Comparison of ENCODE assay signal across 18 cellular contexts in genomic region chr19:8485561-8486371, GRCh38. TPM values are rescaled to one million over a fixed set of nuclear protein-coding genes. Genes with fewer than 3 reads are reported as not detected.
DNase-seq lines count a peak whose midpoint lies in the region; ATAC-seq, FAIRE-seq and TF ChIP-seq lines count a peak whose summit lies in the region.
"Had no signal": no experiment of that assay in that cellular context is flagged by ENCODE, and none has a peak within 500 bp of the region (broad histone marks: within the 10 kb centered on the region; RNA-seq: fewer than 3 reads in every experiment).

No MANE protein-coding gene starts in this region.

- H3K36me3 ChIP-seq in HepG2 (replicated peaks in 1 of 2; ENCODE audit: control insufficient read depth in 1 of 2, insufficient read depth in 2 of 2, low read length in 2 of 2) (peaks cover 42 to 76% of the 10 kb centered on the region in 2 experiments; a peak in 4 of 5 replicates), right lobe of liver (peaks cover 6 to 77% (median 47%) of the 10 kb centered on the region in 4 donors)

- no peak for FAIRE-seq in HepG2 (lab: Jason Lieb, UNC)
- FAIRE-seq in GM19239 (lab: Jason Lieb, UNC): no peak
- FAIRE-seq: islet of Langerhans had no signal

- no peak overlapping the region for H3K4me2 ChIP-seq in HepG2 (ENCODE audit: low read depth, low read length)

- H3K27ac ChIP-seq in HepG2 (ENCODE audit: extremely low read length, insufficient read depth, low read length): no peak overlapping the region
- no peak overlapping the region for H3K27ac ChIP-seq in right lobe of liver
- H3K27ac ChIP-seq: body of pancreas, vagina had no signal

- TF ChIP-seq EP300 in HepG2 (IDR thresholded peaks at IDR 0.05; ENCODE audit: low read depth in 2 of 2, low read length in 2 of 2): no peak
- no peak for TF ChIP-seq EP300 in HepG2 (CRISPR knock-in tag; IDR thresholded peaks at IDR 0.05; ENCODE audit: borderline replicate concordance)

- H3K9me3 ChIP-seq in HepG2 (ENCODE audit: low read length) (no peaks in the 10 kb centered on the region), right lobe of liver (no peaks in the 10 kb centered on the region)
- H3K9me3 ChIP-seq: BE2C, body of pancreas, vagina had no signal

- no peak overlapping the region for H3K9ac ChIP-seq in HepG2 (ENCODE audit: insufficient read depth, low read depth, low read length)

- ATAC-seq in HepG2 (no peak), right lobe of liver (no peak), HG02623 (IDR thresholded peaks at IDR 0.05; ENCODE audit: unreplicated experiment) (no peak)
- ATAC-seq in activated CD8-positive, alpha-beta T cell treated with anti-CD3 and anti-CD28 coated beads for 36 hours: no peak
- ATAC-seq: body of pancreas had no signal

- H3K27ac Mint-ChIP-seq in activated CD8-positive, alpha-beta T cell treated with anti-CD3 and anti-CD28 coated beads for 36 hours: peak overlapping the region; percentile 93
- peak overlapping the region in 4 of 6 donors; percentile 26 to 88 (median 58) for H3K27ac Mint-ChIP-seq in immature natural killer cell
- H3K27ac Mint-ChIP-seq in activated T-helper 1 cell treated with anti-CD3 and anti-CD28 coated beads, Interleukin-12 subunit alpha, Interleukin-12 subunit beta, Interleukin-2, Interleukin-4 antibody, amounts not matched to agents 30 ng/mL and 10 ng/mL and 1 ng/mL, durations not matched to agents 14 hours and 24 hours and 36 hours: no peak overlapping the region

- 98% methylated on average over 24 of the region's 62 CpGs for WGBS in HepG2 (ENCODE audit: low lambda C conversion rate)
- WGBS in right lobe of liver (ENCODE audit: insufficient coverage, low coverage, low lambda C conversion rate, missing lambda C conversion rate): 96% methylated on average over 9 of the region's 62 CpGs

- TF ChIP-seq POLR2A in HepG2 (IDR thresholded peaks at IDR 0.05; ENCODE audit: insufficient read depth in 1 of 2, low read depth in 2 of 2, low read length in 2 of 2) (no peak; a peak in 1 of 4 replicates), right lobe of liver (IDR thresholded peaks at IDR 0.05) (no peak)

- in situ Hi-C loops in HepG2 (cut with HindIII; ENCODE audit: extremely low pct_ligation_motif_present, low pct_unique_long_range_greater_than_20kb): no loop called here

- TF ChIP-seq RAD21 in HepG2 (CRISPR knock-in tag; IDR thresholded peaks at IDR 0.05): no peak

- CTCF ChIA-PET in HepG2 (lab: Yijun Ruan, JAX; ENCODE audit: low intra/inter-chr PET ratio, low total read pairs): no interaction called here
- CTCF ChIA-PET in activated CD8-positive, alpha-beta T cell treated with anti-CD3 and anti-CD28 coated beads for 36 hours (lab: Charles Lee): interaction anchor here (1.1 to 3.9 kb wide), 3 partner anchors 34 to 93 kb away, joined by 3 to 39 read pairs (median 8); partner anchors contain the start of gene MYO1F

- H3K27me3 Mint-ChIP-seq in activated CD8-positive, alpha-beta T cell treated with anti-CD3 and anti-CD28 coated beads for 36 hours: no peaks in the 10 kb centered on the region
- peaks cover 8 to 16% (median 13%) of the 10 kb centered on the region in 3 donors for H3K27me3 Mint-ChIP-seq in immature natural killer cell (ENCODE audit: low read depth in 3 of 3)
- no peaks in the 10 kb centered on the region for H3K27me3 Mint-ChIP-seq in activated T-helper 1 cell treated with anti-CD3 and anti-CD28 coated beads, Interleukin-12 subunit alpha, Interleukin-12 subunit beta, Interleukin-2, Interleukin-4 antibody, amounts not matched to agents 30 ng/mL and 10 ng/mL and 1 ng/mL, durations not matched to agents 14 hours and 24 hours and 36 hours (ENCODE audit: insufficient read depth)
- H3K27me3 Mint-ChIP-seq: IgD-negative memory B cell had no signal

- peaks cover 53% of the 10 kb centered on the region for H3K4me1 Mint-ChIP-seq in activated CD8-positive, alpha-beta T cell treated with anti-CD3 and anti-CD28 coated beads for 36 hours (ENCODE audit: low read depth)
- peaks cover 47 to 48% of the 10 kb centered on the region in 2 donors for H3K4me1 Mint-ChIP-seq in immature natural killer cell
- H3K4me1 Mint-ChIP-seq in activated T-helper 1 cell treated with anti-CD3 and anti-CD28 coated beads, Interleukin-12 subunit alpha, Interleukin-12 subunit beta, Interleukin-2, Interleukin-4 antibody, amounts not matched to agents 30 ng/mL and 10 ng/mL and 1 ng/mL, durations not matched to agents 14 hours and 24 hours and 36 hours (ENCODE audit: low read depth): peaks cover 31% of the 10 kb centered on the region

- no peak overlapping the region for H2AFZ ChIP-seq in HepG2 (ENCODE audit: low read length)

- TF ChIP-seq CTCF in HepG2 (CRISPR knock-in tag; IDR thresholded peaks at IDR 0.05) (no peak), right lobe of liver (IDR thresholded peaks at IDR 0.05) (no peak)
- no peak for TF ChIP-seq CTCF in activated CD8-positive, alpha-beta T cell treated with anti-CD3 and anti-CD28 coated beads for 36 hours (IDR thresholded peaks at IDR 0.05)

- TSS peak; percentile 71 for BruUV-seq in HepG2 (replicated peaks; lab: Mats Ljungman, UMichigan)

- intact Hi-C loops in HepG2 (cut with micrococcal nuclease; ENCODE audit: unreplicated experiment): no loop called here
- intact Hi-C loops in right lobe of liver (cut with DNase I): no loop called here
- intact Hi-C loops in activated CD8-positive, alpha-beta T cell treated with anti-CD3 and anti-CD28 coated beads for 36 hours (cut with micrococcal nuclease): no loop called here
- intact Hi-C loops in activated T-helper 1 cell treated with anti-CD3 and anti-CD28 coated beads, Interleukin-12 subunit alpha, Interleukin-12 subunit beta, Interleukin-2, Interleukin-4 antibody, amounts not matched to agents 30 ng/mL and 10 ng/mL and 1 ng/mL, durations not matched to agents 14 hours and 24 hours and 36 hours (cut with micrococcal nuclease): loop anchor here (5.0 to 10.0 kb wide), 2 partner anchors 33 to 221 kb away; no protein-coding TSS in a partner anchor

- DNase-seq in HepG2 (ENCODE audit: low spot score) (no peak), right lobe of liver (no peak), immature natural killer cell (no peak), COR-L47 (lab: John Stamatoyannopoulos, UW) (no peak), GM19239 (ENCODE audit: insufficient read length, low spot score) (no peak)
- no peak for DNase-seq in activated CD8-positive, alpha-beta T cell treated with anti-CD3 and anti-CD28 coated beads for 36 hours
- no peak for DNase-seq in activated T-helper 1 cell treated with anti-CD3 and anti-CD28 coated beads, Interleukin-12 subunit alpha, Interleukin-12 subunit beta, Interleukin-2, Interleukin-4 antibody, amounts not matched to agents 30 ng/mL and 10 ng/mL and 1 ng/mL, durations not matched to agents 14 hours and 24 hours and 36 hours (ENCODE audit: low spot score)
- DNase-seq: BE2C, body of pancreas, NCI-H146, NCI-H510A had no signal

- H4K20me1 ChIP-seq in HepG2 (ENCODE audit: insufficient read depth, low read length): peaks cover 32% of the 10 kb centered on the region

- POLR2A ChIA-PET in HepG2 (lab: Yijun Ruan, JAX): no interaction called here
- POLR2A ChIA-PET in activated CD8-positive, alpha-beta T cell treated with anti-CD3 and anti-CD28 coated beads for 36 hours (lab: Charles Lee): interaction anchor here (1.5 to 2.4 kb wide), 2 partner anchors 28 to 93 kb away, joined by 3 to 15 read pairs; partner anchors contain the start of gene ZNF414

- no peaks in the 10 kb centered on the region for H3K4me1 ChIP-seq in HepG2 (ENCODE audit: insufficient read depth, low read length)
- no peaks in the 10 kb centered on the region for H3K4me1 ChIP-seq in right lobe of liver
- H3K4me1 ChIP-seq: BE2C had no signal

- H3K27me3 ChIP-seq in HepG2 (ENCODE audit: control insufficient read depth in 1 of 2, insufficient read depth in 2 of 2, low read length in 2 of 2) (no peaks in the 10 kb centered on the region), right lobe of liver (no peaks in the 10 kb centered on the region)
- H3K27me3 ChIP-seq: BE2C, body of pancreas, vagina had no signal

- peaks cover 10% of the 10 kb centered on the region for H3K79me2 ChIP-seq in HepG2 (ENCODE audit: insufficient read depth, low read length)

- no peaks in the 10 kb centered on the region for H3K9me3 Mint-ChIP-seq in activated CD8-positive, alpha-beta T cell treated with anti-CD3 and anti-CD28 coated beads for 36 hours
- H3K9me3 Mint-ChIP-seq in immature natural killer cell: no peaks in the 10 kb centered on the region
- no peaks in the 10 kb centered on the region for H3K9me3 Mint-ChIP-seq in activated T-helper 1 cell treated with anti-CD3 and anti-CD28 coated beads, Interleukin-12 subunit alpha, Interleukin-12 subunit beta, Interleukin-2, Interleukin-4 antibody, amounts not matched to agents 30 ng/mL and 10 ng/mL and 1 ng/mL, durations not matched to agents 14 hours and 24 hours and 36 hours
- H3K9me3 Mint-ChIP-seq: IgD-negative memory B cell had no signal

- peaks cover 71% of the 10 kb centered on the region for H3K36me3 Mint-ChIP-seq in activated CD8-positive, alpha-beta T cell treated with anti-CD3 and anti-CD28 coated beads for 36 hours (ENCODE audit: low read depth)
- H3K36me3 Mint-ChIP-seq in immature natural killer cell: peaks cover 5 to 37% (median 20%) of the 10 kb centered on the region in 3 donors
- H3K36me3 Mint-ChIP-seq in activated T-helper 1 cell treated with anti-CD3 and anti-CD28 coated beads, Interleukin-12 subunit alpha, Interleukin-12 subunit beta, Interleukin-2, Interleukin-4 antibody, amounts not matched to agents 30 ng/mL and 10 ng/mL and 1 ng/mL, durations not matched to agents 14 hours and 24 hours and 36 hours (ENCODE audit: low read depth): peaks cover 27% of the 10 kb centered on the region

- H3K4me3 Mint-ChIP-seq in activated CD8-positive, alpha-beta T cell treated with anti-CD3 and anti-CD28 coated beads for 36 hours: no peak overlapping the region
- no peak overlapping the region for H3K4me3 Mint-ChIP-seq in immature natural killer cell
- no peak overlapping the region for H3K4me3 Mint-ChIP-seq in activated T-helper 1 cell treated with anti-CD3 and anti-CD28 coated beads, Interleukin-12 subunit alpha, Interleukin-12 subunit beta, Interleukin-2, Interleukin-4 antibody, amounts not matched to agents 30 ng/mL and 10 ng/mL and 1 ng/mL, durations not matched to agents 14 hours and 24 hours and 36 hours

- no peak overlapping the region for H3K4me3 ChIP-seq in HepG2 (replicated peaks in 1 of 3; ENCODE audit: insufficient read depth in 1 of 3, low read depth in 2 of 3, low read length in 3 of 3)
- H3K4me3 ChIP-seq in right lobe of liver: no peak overlapping the region
- H3K4me3 ChIP-seq: body of pancreas, vagina had no signal

RNA-seq across cellular contexts. Expression of gene PRAM1, which starts 16.7 kb away (rescaled TPM):
- total RNA-seq in HepG2 (2016; rRNA removed; fragmentation: Illumina TruSeq; extraction: Trizol): not detected in 2 replicates
- total RNA-seq in HepG2 (2016; cell fraction: cytosol; rRNA removed; fragmentation: Illumina TruSeq; extraction: Trizol; ENCODE audit: low read depth): not detected in 2 replicates
- not detected in 2 replicates for total RNA-seq in HepG2 (2016; cell fraction: insoluble cytoplasmic fraction; rRNA removed; fragmentation: Illumina TruSeq; extraction: Trizol)
- total RNA-seq in HepG2 (2016; cell fraction: membrane; rRNA removed; fragmentation: Illumina TruSeq; extraction: Trizol): not detected in 2 replicates
- not detected in 2 replicates for total RNA-seq in HepG2 (2016; cell fraction: nucleus; rRNA removed; fragmentation: Illumina TruSeq; extraction: Trizol)
- 0.03 TPM in 1 of 2 replicates, not detected in the other for polyA plus RNA-seq in HepG2 (2011; rRNA removed)
- polyA plus RNA-seq in HepG2 (2011; cell fraction: cytosol; rRNA removed): 0.03 TPM in 1 of 2 replicates, not detected in the other
- 0.33 and 0.35 TPM in 2 replicates for polyA plus RNA-seq in HepG2 (2011; cell fraction: nucleus; rRNA removed)
- 0.15 TPM in 1 of 2 replicates, not detected in the other for polyA plus RNA-seq in HepG2 (2012)
- not detected in 2 replicates for polyA plus RNA-seq in HepG2 (2016; cell fraction: cytosol; fragmentation: Illumina TruSeq; extraction: Trizol; ENCODE audit: low read depth)
- not detected in 2 replicates for polyA plus RNA-seq in HepG2 (2016; cell fraction: insoluble cytoplasmic fraction; fragmentation: Illumina TruSeq; extraction: Trizol; ENCODE audit: low read depth)
- polyA plus RNA-seq in HepG2 (2016; cell fraction: membrane; fragmentation: Illumina TruSeq; extraction: Trizol; ENCODE audit: low read depth): not detected in 2 replicates
- polyA plus RNA-seq in HepG2 (2016; cell fraction: nucleus; fragmentation: Illumina TruSeq; extraction: Trizol; ENCODE audit: insufficient read depth, low read depth): not detected in 2 replicates
- polyA minus RNA-seq in HepG2 (2011; rRNA and poly(A)+ RNA removed; ENCODE audit: low replicate concordance): not detected in 2 replicates
- not detected in 2 replicates for polyA minus RNA-seq in HepG2 (2011; cell fraction: cytosol; rRNA and poly(A)+ RNA removed)
- not detected in 2 replicates for polyA minus RNA-seq in HepG2 (2011; cell fraction: nucleus; rRNA and poly(A)+ RNA removed)
- 1 to 10 TPM in 5 of 6 experiments, under 1 TPM in 1; 0.74 to 3.3 (median 1.5) TPM for total RNA-seq in right lobe of liver
- total RNA-seq in activated CD8-positive, alpha-beta T cell treated with anti-CD3 and anti-CD28 coated beads for 36 hours: 1 to 10 TPM in 1 of 2 experiments, under 1 TPM in 1; 0.74 to 1.1 TPM
- polyA plus RNA-seq in immature natural killer cell: 1 to 10 TPM; 1.9 to 3.7 (median 2.5) TPM
- total RNA-seq in activated T-helper 1 cell treated with anti-CD3 and anti-CD28 coated beads, Interleukin-12 subunit alpha, Interleukin-12 subunit beta, Interleukin-2, Interleukin-4 antibody, amounts not matched to agents 30 ng/mL and 10 ng/mL and 1 ng/mL, durations not matched to agents 14 hours and 24 hours and 36 hours: 0.10 and 0.44 TPM in 2 replicates
- total RNA-seq: glomerular endothelial cell, pulmonary artery endothelial cell, RPMI7951 had no signal
- polyA plus RNA-seq: IgD-negative memory B cell had no signal

RNA-seq across cellular contexts. Expression of gene ZNF414, which starts 28.2 kb away (rescaled TPM):
- total RNA-seq in HepG2 (2016; rRNA removed; fragmentation: Illumina TruSeq; extraction: Trizol): 1.4 and 2.5 TPM in 2 replicates
- 2.2 and 2.4 TPM in 2 replicates for total RNA-seq in HepG2 (2016; cell fraction: cytosol; rRNA removed; fragmentation: Illumina TruSeq; extraction: Trizol; ENCODE audit: low read depth)
- 2.7 and 2.8 TPM in 2 replicates for total RNA-seq in HepG2 (2016; cell fraction: insoluble cytoplasmic fraction; rRNA removed; fragmentation: Illumina TruSeq; extraction: Trizol)
- total RNA-seq in HepG2 (2016; cell fraction: membrane; rRNA removed; fragmentation: Illumina TruSeq; extraction: Trizol): 2.8 and 5.6 TPM in 2 replicates
- 3.3 and 3.4 TPM in 2 replicates for total RNA-seq in HepG2 (2016; cell fraction: nucleus; rRNA removed; fragmentation: Illumina TruSeq; extraction: Trizol)
- 2.8 and 4.0 TPM in 2 replicates for polyA plus RNA-seq in HepG2 (2011; rRNA removed)
- 1.9 and 2.9 TPM in 2 replicates for polyA plus RNA-seq in HepG2 (2011; cell fraction: cytosol; rRNA removed)
- 19.1 and 28.1 TPM in 2 replicates for polyA plus RNA-seq in HepG2 (2011; cell fraction: nucleus; rRNA removed)
- 5.5 and 7.5 TPM in 2 replicates for polyA plus RNA-seq in HepG2 (2012)
- polyA plus RNA-seq in HepG2 (2016; cell fraction: cytosol; fragmentation: Illumina TruSeq; extraction: Trizol; ENCODE audit: low read depth): 8.4 and 9.5 TPM in 2 replicates
- polyA plus RNA-seq in HepG2 (2016; cell fraction: insoluble cytoplasmic fraction; fragmentation: Illumina TruSeq; extraction: Trizol; ENCODE audit: low read depth): 10.1 and 10.3 TPM in 2 replicates
- 11.5 and 15.0 TPM in 2 replicates for polyA plus RNA-seq in HepG2 (2016; cell fraction: membrane; fragmentation: Illumina TruSeq; extraction: Trizol; ENCODE audit: low read depth)
- polyA plus RNA-seq in HepG2 (2016; cell fraction: nucleus; fragmentation: Illumina TruSeq; extraction: Trizol; ENCODE audit: insufficient read depth, low read depth): 20.2 and 25.1 TPM in 2 replicates
- polyA minus RNA-seq in HepG2 (2011; rRNA and poly(A)+ RNA removed; ENCODE audit: low replicate concordance): 2.0 and 7.2 TPM in 2 replicates
- polyA minus RNA-seq in HepG2 (2011; cell fraction: cytosol; rRNA and poly(A)+ RNA removed): 3.4 and 7.1 TPM in 2 replicates
- polyA minus RNA-seq in HepG2 (2011; cell fraction: nucleus; rRNA and poly(A)+ RNA removed): 2.6 and 4.6 TPM in 2 replicates
- total RNA-seq in right lobe of liver: 10 to 100 TPM in 4 of 6 experiments, 1 to 10 TPM in 2; 9.5 to 17.4 (median 11.9) TPM
- 10 to 100 TPM; 21.6 to 24.0 TPM for total RNA-seq in activated CD8-positive, alpha-beta T cell treated with anti-CD3 and anti-CD28 coated beads for 36 hours
- 10 to 100 TPM in 1 of 3 donors, 1 to 10 TPM in 2; 6.0 to 20.8 (median 8.3) TPM for polyA plus RNA-seq in immature natural killer cell
- total RNA-seq in activated T-helper 1 cell treated with anti-CD3 and anti-CD28 coated beads, Interleukin-12 subunit alpha, Interleukin-12 subunit beta, Interleukin-2, Interleukin-4 antibody, amounts not matched to agents 30 ng/mL and 10 ng/mL and 1 ng/mL, durations not matched to agents 14 hours and 24 hours and 36 hours: 22.1 and 23.6 TPM in 2 replicates

RNA-seq across cellular contexts. Expression of gene HNRNPM, which starts 41.0 kb away (rescaled TPM):
- 102 and 144 TPM in 2 replicates for total RNA-seq in HepG2 (2016; rRNA removed; fragmentation: Illumina TruSeq; extraction: Trizol)
- total RNA-seq in HepG2 (2016; cell fraction: cytosol; rRNA removed; fragmentation: Illumina TruSeq; extraction: Trizol; ENCODE audit: low read depth): 28.1 and 31.3 TPM in 2 replicates
- total RNA-seq in HepG2 (2016; cell fraction: insoluble cytoplasmic fraction; rRNA removed; fragmentation: Illumina TruSeq; extraction: Trizol): 105 and 130 TPM in 2 replicates
- total RNA-seq in HepG2 (2016; cell fraction: membrane; rRNA removed; fragmentation: Illumina TruSeq; extraction: Trizol): 29.6 and 34.4 TPM in 2 replicates
- 79.0 and 100 TPM in 2 replicates for total RNA-seq in HepG2 (2016; cell fraction: nucleus; rRNA removed; fragmentation: Illumina TruSeq; extraction: Trizol)
- polyA plus RNA-seq in HepG2 (2011; rRNA removed): 53.7 and 56.7 TPM in 2 replicates
- 57.0 and 126 TPM in 2 replicates for polyA plus RNA-seq in HepG2 (2011; cell fraction: cytosol; rRNA removed)
- 114 and 125 TPM in 2 replicates for polyA plus RNA-seq in HepG2 (2011; cell fraction: nucleus; rRNA removed)
- polyA plus RNA-seq in HepG2 (2012): 107 and 138 TPM in 2 replicates
- 12.0 and 13.3 TPM in 2 replicates for polyA plus RNA-seq in HepG2 (2016; cell fraction: cytosol; fragmentation: Illumina TruSeq; extraction: Trizol; ENCODE audit: low read depth)
- polyA plus RNA-seq in HepG2 (2016; cell fraction: insoluble cytoplasmic fraction; fragmentation: Illumina TruSeq; extraction: Trizol; ENCODE audit: low read depth): 244 and 309 TPM in 2 replicates
- polyA plus RNA-seq in HepG2 (2016; cell fraction: membrane; fragmentation: Illumina TruSeq; extraction: Trizol; ENCODE audit: low read depth): 17.6 and 27.0 TPM in 2 replicates
- 181 and 202 TPM in 2 replicates for polyA plus RNA-seq in HepG2 (2016; cell fraction: nucleus; fragmentation: Illumina TruSeq; extraction: Trizol; ENCODE audit: insufficient read depth, low read depth)
- polyA minus RNA-seq in HepG2 (2011; rRNA and poly(A)+ RNA removed; ENCODE audit: low replicate concordance): 64.5 and 120 TPM in 2 replicates
- 53.3 and 60.8 TPM in 2 replicates for polyA minus RNA-seq in HepG2 (2011; cell fraction: cytosol; rRNA and poly(A)+ RNA removed)
- 85.2 and 90.0 TPM in 2 replicates for polyA minus RNA-seq in HepG2 (2011; cell fraction: nucleus; rRNA and poly(A)+ RNA removed)
- 10 to 100 TPM; 31.8 to 82.5 (median 58.6) TPM for total RNA-seq in right lobe of liver
- 100 to 1,000 TPM; 242 to 254 TPM for total RNA-seq in activated CD8-positive, alpha-beta T cell treated with anti-CD3 and anti-CD28 coated beads for 36 hours
- 100 to 1,000 TPM; 163 to 287 (median 209) TPM for polyA plus RNA-seq in immature natural killer cell
- 323 and 331 TPM in 2 replicates for total RNA-seq in activated T-helper 1 cell treated with anti-CD3 and anti-CD28 coated beads, Interleukin-12 subunit alpha, Interleukin-12 subunit beta, Interleukin-2, Interleukin-4 antibody, amounts not matched to agents 30 ng/mL and 10 ng/mL and 1 ng/mL, durations not matched to agents 14 hours and 24 hours and 36 hours
